Comparison of ENCODE assay signal across 8 cellular contexts in genomic region chr12:96035283-96036236, GRCh38. TPM values are rescaled to one million over a fixed set of nuclear protein-coding genes. Genes with fewer than 3 reads are reported as not detected.
DNase-seq lines count a peak whose midpoint lies in the region; ATAC-seq, FAIRE-seq and TF ChIP-seq lines count a peak whose summit lies in the region.

Gene LTA4H, minus strand, starts transcription at chr12:96035587. Its CDS starts 68 bp downstream, at chr12:96035519.

- H3K14ac ChIP-seq in H1 (ENCODE audit: insufficient read length): no peak within 1 kb of the TSS

- H3K18ac ChIP-seq in H1 (ENCODE audit: extremely low read depth, low read length): peak within 1 kb of the TSS; percentile 96

- peak within 1 kb of the TSS; percentile 29 for H3K4ac ChIP-seq in H1 (replicated peaks; ENCODE audit: insufficient read length, low read depth, low read length)

- peak within 1 kb of the TSS; percentile 76; the same call in 1 of the 2 replicates for H4K8ac ChIP-seq in H1 (ENCODE audit: extremely low read depth, insufficient read depth, low read length)

- 0 out of 2 replicates have a peak within 1 kb of the TSS, but pooled peaks have one; percentile 77 for H2BK20ac ChIP-seq in H1 (ENCODE audit: low read length)

- CTCF ChIA-PET in H1 (lab: Charles Lee; ENCODE audit: partially characterized antibody): interaction anchor here (0.6 to 1.2 kb wide), 4 partner anchors 155 to 483 kb away, joined by 3 to 4 read pairs (median 4); no protein-coding TSS in a partner anchor

- no peak for TF ChIP-seq EP300 in H1 (IDR thresholded peaks at IDR 0.05; ENCODE audit: borderline replicate concordance in 1 of 2, low read depth in 2 of 2, low read length in 2 of 2)

- peak within 1 kb of the TSS; percentile 90 to 97 (median 94) for H3K4me3 ChIP-seq in H1 (ENCODE audit: extremely low read depth in 1 of 4, insufficient read depth in 2 of 4, low read depth in 3 of 4, low read length in 4 of 4)

- peak within 1 kb of the TSS; percentile 82 for H4K5ac ChIP-seq in H1 (ENCODE audit: insufficient read length, low read depth, low read length)

- H3K9ac ChIP-seq in H1 (replicated peaks in 1 of 4; ENCODE audit: extremely low read depth in 1 of 4, low read depth in 3 of 4, low read length in 3 of 4): peak within 1 kb of the TSS; percentile 55 to 81 (median 72)

- TF ChIP-seq POLR2A in H1 (IDR thresholded peaks at IDR 0.05; ENCODE audit: control extremely low read depth in 1 of 2, low read depth in 2 of 2, low read length in 2 of 2): peak; percentile 77 to 94

- no peak within 1 kb of the TSS for H2AK5ac ChIP-seq in H1 (ENCODE audit: low read depth, low read length)

- POLR2A ChIA-PET in H1 (lab: Charles Lee; ENCODE audit: partially characterized antibody): interaction anchor here (0.5 to 1.7 kb wide), 9 partner anchors 11 to 486 kb away, joined by 3 to 7 read pairs (median 4); partner anchors contain the start of gene CDK17

- peak within 1 kb of the TSS; percentile 58 for H3K27ac ChIP-seq in H1 (ENCODE audit: low read depth, low read length)

- no peak within 1 kb of the TSS for H2BK15ac ChIP-seq in H1 (ENCODE audit: low read length)

- H3K23me2 ChIP-seq in H1 (ENCODE audit: low read depth, low read length): peaks cover 5% of the 10 kb centered on the region; the same call in 1 of the 2 replicates

- peak within 1 kb of the TSS; percentile 70 to 78 for H3K4me2 ChIP-seq in H1 (ENCODE audit: insufficient read depth in 1 of 2, low read depth in 2 of 2, low read length in 2 of 2)

- H3K56ac ChIP-seq in H1 (replicated peaks; ENCODE audit: insufficient read length, low read depth, low read length): peak within 1 kb of the TSS; percentile 52

- no peak for TF ChIP-seq CTCF in H1 (IDR thresholded peaks at IDR 0.05; ENCODE audit: control extremely low read depth in 1 of 3, insufficient read depth in 1 of 3, low read depth in 1 of 3, low read length in 3 of 3)

- peak within 1 kb of the TSS; percentile 78 for H2BK120ac ChIP-seq in H1 (replicated peaks; ENCODE audit: low read depth, low read length)

- H4K20me1 ChIP-seq in H1 (replicated peaks in 1 of 2; ENCODE audit: control insufficient read depth in 1 of 2, insufficient read depth in 2 of 2, low read length in 2 of 2): no peaks in the 10 kb centered on the region

- no peak within 1 kb of the TSS; the same call in 1 of the 2 replicates for H2BK12ac ChIP-seq in H1 (ENCODE audit: low read depth, low read length)

- FAIRE-seq in H1 (lab: Jason Lieb, UNC): peak; percentile 78

- H3K27me3 ChIP-seq in H1 (replicated peaks in 1 of 4; ENCODE audit: control insufficient read depth in 3 of 4, extremely low read depth in 1 of 4, insufficient read depth in 3 of 4, low read length in 3 of 4): no peaks in the 10 kb centered on the region

- no peaks in the 10 kb centered on the region for H3K4me1 ChIP-seq in H1 (replicated peaks in 1 of 4; ENCODE audit: control insufficient read depth in 3 of 4, insufficient read depth in 4 of 4, low read length in 3 of 4)

- WGBS in H1 (ENCODE audit: extremely low coverage in 1 of 2, insufficient coverage in 1 of 2, insufficient read length in 1 of 2, insufficient replicate concordance in 2 of 2, low coverage in 1 of 2, low lambda C conversion rate in 2 of 2, missing lambda C conversion rate in 1 of 2), 2 experiments: 2% methylated on average over 55 of the region's 55 CpGs; no CpG with 5 or more reads in 1 of the 2 experiments

- peak; percentile 94 for DNase-seq in COLO829 (ENCODE audit: low spot score)
- DNase-seq in HT-29 (ENCODE audit: low spot score): peak; percentile 99
- peak; percentile 90 for DNase-seq in NK-92 treated with Interleukin-12 subunit alpha and Interleukin-12 subunit beta, amount 100 ng/mL, for 24 hours (lab: John Stamatoyannopoulos, UW)
- peak; percentile 99 for DNase-seq in activated CD8-positive, alpha-beta memory T cell treated with anti-CD3 and anti-CD28 coated beads for 24 hours
- peak; percentile 94 to 99 for DNase-seq in H1 (ENCODE audit: low read depth in 1 of 2, low spot score in 2 of 2)
- DNase-seq in medulla oblongata (ENCODE audit: extremely low spot score): peak; percentile 99
- DNase-seq in stimulated activated CD8-positive, alpha-beta memory T cell treated with anti-CD3 and anti-CD28 coated beads, Interleukin-12 subunit alpha, Interleukin-12 subunit beta, amount 100 ng/mL, for 1 hour (ENCODE audit: low read depth): peak; percentile 96

- ATAC-seq in GM21360 (IDR thresholded peaks at IDR 0.05; ENCODE audit: unreplicated experiment): peak; percentile 93

- peak within 1 kb of the TSS; percentile 81 for H2AFZ ChIP-seq in H1 (ENCODE audit: low read length)

- no peaks in the 10 kb centered on the region for H3K36me3 ChIP-seq in H1 (ENCODE audit: control insufficient read depth in 2 of 4, insufficient read depth in 4 of 4, low read length in 3 of 4)

- H3K9me3 ChIP-seq in H1 (ENCODE audit: insufficient read depth in 2 of 2, low read depth in 1 of 2, low read length in 1 of 2): no peaks in the 10 kb centered on the region

- peak within 1 kb of the TSS; percentile 67 for H2BK5ac ChIP-seq in H1 (ENCODE audit: low read depth, low read length)

- no peaks in the 10 kb centered on the region; the same call in 1 of the 2 replicates for H3K79me1 ChIP-seq in H1 (ENCODE audit: low read depth, low read length)

- peaks cover 0 to 40% of the 10 kb centered on the region in 2 experiments; a peak in 2 of 4 replicates for H3K79me2 ChIP-seq in H1 (ENCODE audit: control insufficient read depth in 1 of 2, insufficient read depth in 2 of 2, low read length in 2 of 2)

- no peak within 1 kb of the TSS for H3K23ac ChIP-seq in H1 (ENCODE audit: insufficient read length)

- H4K91ac ChIP-seq in H1 (replicated peaks; ENCODE audit: insufficient read length, low read length): peak within 1 kb of the TSS; percentile 90

- TF ChIP-seq RAD21 in H1 (IDR thresholded peaks at IDR 0.05 in 1 of 2, conservative IDR thresholded peaks at IDR 0.05 in 1 of 2; ENCODE audit: low read depth in 2 of 2, low read length in 2 of 2): no peak

TF ChIP-seq in H1, 55 proteins besides CTCF, POLR2A, EP300 and RAD21 (continues in another document):
- no peak for TF ChIP-seq JUN (IDR thresholded peaks at IDR 0.05; ENCODE audit: low read depth, low read length)
- TF ChIP-seq BCL11A (IDR thresholded peaks at IDR 0.05; ENCODE audit: low read depth in 2 of 2, low read length in 2 of 2): no peak
- no peak for TF ChIP-seq NANOG (IDR thresholded peaks at IDR 0.05; ENCODE audit: insufficient read depth, low read depth, low read length, poor library complexity, severe bottlenecking)
- 0 out of 2 replicates have a peak, but pooled peaks have one; percentile 26 for TF ChIP-seq ATF3 (IDR thresholded peaks at IDR 0.05; ENCODE audit: insufficient read depth, low read depth, low read length)
- peak; percentile 100 for TF ChIP-seq RBBP5 (IDR thresholded peaks at IDR 0.05; ENCODE audit: borderline replicate concordance, low read depth, low read length)
- peak; percentile 96 for TF ChIP-seq POLR2AphosphoS5 (IDR thresholded peaks at IDR 0.05; ENCODE audit: low read depth, low read length)
- peak; percentile 92 for TF ChIP-seq TAF1 (IDR thresholded peaks at IDR 0.05; ENCODE audit: low read depth, low read length)
- TF ChIP-seq CREB1 (IDR thresholded peaks at IDR 0.05): 0 out of 2 replicates have a peak, but pooled peaks have one; percentile 39
- 0 out of 2 replicates have a peak, but pooled peaks have one; percentile 36 for TF ChIP-seq TEAD4 (IDR thresholded peaks at IDR 0.05; ENCODE audit: low read depth, low read length)
- TF ChIP-seq ASH2L (IDR thresholded peaks at IDR 0.05; ENCODE audit: low read length): peak; percentile 100
- 0 out of 4 replicates have a peak, but pooled peaks of 1 of the 2 experiments have one; percentile 59 for TF ChIP-seq HDAC2 (IDR thresholded peaks at IDR 0.05; ENCODE audit: borderline replicate concordance in 1 of 2, low read depth in 2 of 2, low read length in 2 of 2)
- TF ChIP-seq CHD1 (IDR thresholded peaks at IDR 0.05; ENCODE audit: low read depth, low read length): no peak
- peak; percentile 78; the same call in 1 of the 2 replicates for TF ChIP-seq ATF2 (IDR thresholded peaks at IDR 0.05; ENCODE audit: low read length)
- peak; percentile 99 for TF ChIP-seq TBP (IDR thresholded peaks at IDR 0.05; ENCODE audit: low read depth, low read length)
- TF ChIP-seq, protein P1, sequence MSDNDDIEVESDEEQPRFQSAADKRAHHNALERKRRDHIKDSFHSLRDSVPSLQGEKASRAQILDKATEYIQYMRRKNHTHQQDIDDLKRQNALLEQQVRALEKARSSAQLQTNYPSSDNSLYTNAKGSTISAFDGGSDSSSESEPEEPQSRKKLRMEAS (IDR thresholded peaks at IDR 0.05): peak; percentile 43; the same call in 1 of the 2 replicates
- peak; percentile 90 for TF ChIP-seq SIX5 (IDR thresholded peaks at IDR 0.05; ENCODE audit: low read depth, low read length)
- TF ChIP-seq NRF1 (IDR thresholded peaks at IDR 0.05; ENCODE audit: low read depth, low read length): peak; percentile 21
- TF ChIP-seq CHD2 (IDR thresholded peaks at IDR 0.05; ENCODE audit: low read length): peak; percentile 53; the same call in 1 of the 2 replicates

RNA-seq across cellular contexts. Expression of gene LTA4H, which starts in this region (rescaled TPM):
- 35.0 and 38.2 TPM in 2 replicates for total RNA-seq in HT-29 (2014; rRNA removed; shearing (Covaris generic))
- total RNA-seq in H1 (2021; fragmentation: NEBNext Ultra II Directional; extraction: Animal tissue kit (Norgen Biotek cat#: 25700)): 161 and 167 TPM in 2 replicates
- 77.8 and 106 TPM in 2 replicates for polyA plus RNA-seq in H1 (2011; rRNA removed)
- polyA plus RNA-seq in H1 (2011; cell fraction: cytosol; rRNA removed): 161 TPM
- 89.3 TPM for polyA plus RNA-seq in H1 (2011; cell fraction: nucleus; rRNA removed)
- polyA plus RNA-seq in H1 (2012, experiment 1 of 2): 135 to 179 TPM (median 147 TPM) in 4 replicates
- 27.7 TPM for polyA plus RNA-seq in H1 (2012, experiment 2 of 2)
- 172 TPM for polyA plus RNA-seq in H1 (2013, experiment 1 of 2)
- polyA plus RNA-seq in H1 (2013, experiment 2 of 2): 166 TPM
- polyA minus RNA-seq in H1 (2011; rRNA and poly(A)+ RNA removed): 110 and 126 TPM in 2 replicates
- polyA minus RNA-seq in H1 (2011; cell fraction: cytosol; rRNA and poly(A)+ RNA removed): 68.2 TPM
- polyA minus RNA-seq in H1 (2011; cell fraction: nucleus; rRNA and poly(A)+ RNA removed): 93.7 TPM

Comparison
In these comparisons a context has a peak if more than half of its experiments do, and no peak if none do; other contexts are left out.
1. Peak in every context shown above with its lines: DNase-seq, ATAC-seq, H3K4me3 ChIP-seq and H3K27ac ChIP-seq.